In genomic region chr5:60812426-60812825, GRCh38 we compare ENCODE assay signal across 22 cellular contexts. TPM values are rescaled to one million over a fixed set of nuclear protein-coding genes. Genes with fewer than 3 reads are reported as not detected.
"Had no signal": no experiment of that assay in that cellular context is flagged by ENCODE, and none has a peak within 500 bp of the region (broad histone marks: within the 10 kb centered on the region; RNA-seq: fewer than 3 reads in every experiment).

No MANE protein-coding gene starts in this region.

- H3K4me3 ChIP-seq: Peyer's patch, SJCRH30 had no signal

- H3K4me1 ChIP-seq: SJCRH30 had no signal

- H3K36me3 ChIP-seq: Peyer's patch, SJCRH30 had no signal

- ATAC-seq: Right ventricle myocardium inferior, SK-N-SH treated with all-trans-retinoic acid at 6 μM for 48 hours had no signal

- DNase-seq: KBM-7, MV-4-11, NCI-H1048, NCI-H1105, NCI-H1417, NCI-H1436 treated with DMSO at 0.1 percent for 48 hours, NCI-H1694, NCI-H187 treated with DMSO at 0.1 percent for 48 hours, NCI-H2029 treated with DMSO at 0.1 percent for 48 hours, NCI-H2171 treated with DMSO at 0.1 percent for 48 hours, NCI-H524, NCI-H526 treated with DMSO at 0.1 percent for 48 hours, NCI-H748 treated with DMSO at 0.1 percent for 48 hours, Peyer's patch, SHP77 treated with DMSO at 0.1 percent for 48 hours, SJCRH30, T-helper 1 cell had no signal

- H3K9me3 ChIP-seq: Peyer's patch, SJCRH30 had no signal

- H3K27ac ChIP-seq: HL-60, Peyer's patch, SJCRH30 had no signal

- H3K27me3 ChIP-seq: Peyer's patch, SJCRH30 had no signal

RNA-seq across cellular contexts. Expression of gene ELOVL7, which starts 31.6 kb away (rescaled TPM):
- total RNA-seq: LHCN-M2, RPMI7951 had no signal
